ENCODE assay signal across 8 cellular contexts in genomic region chr3:146543461-146544012, GRCh38. TPM values are rescaled to one million over a fixed set of nuclear protein-coding genes. Genes with fewer than 3 reads are reported as not detected.
A peak's percentile ranks its signal among the peaks of the same experiment; 100 is the strongest.
DNase-seq lines count a peak whose midpoint lies in the region; ATAC-seq lines count a peak whose summit lies in the region.

No MANE protein-coding gene starts in this region.

- H3K9me3 ChIP-seq in mucosa of stomach (ENCODE audit: control insufficient read depth, low read length), result no peaks in the 10 kb centered on the region

- H3K9me3 Mint-ChIP-seq in activated T-cell treated with anti-CD3 and anti-CD28 coated beads, Interleukin-2, amount 50 U/mL, for 4 hours, result no peaks in the 10 kb centered on the region
- no peaks in the 10 kb centered on the region for H3K9me3 Mint-ChIP-seq in effector memory CD8-positive, alpha-beta T cell

- H3K4me3 Mint-ChIP-seq in activated T-cell treated with anti-CD3 and anti-CD28 coated beads, Interleukin-2, amount 50 U/mL, for 4 hours, result peak overlapping the region; percentile 90
- H3K4me3 Mint-ChIP-seq in effector memory CD8-positive, alpha-beta T cell, result peak overlapping the region; percentile 97

- H3K27ac Mint-ChIP-seq in effector memory CD8-positive, alpha-beta T cell, result peak overlapping the region; percentile 98

- no peaks in the 10 kb centered on the region for H3K27me3 ChIP-seq in mucosa of stomach (ENCODE audit: control insufficient read depth, insufficient read depth, low read length)

- H3K36me3 ChIP-seq in mucosa of stomach (ENCODE audit: control insufficient read depth, insufficient read depth, low read length), result no peaks in the 10 kb centered on the region

- peaks cover 21% of the 10 kb centered on the region for H3K4me1 ChIP-seq in mucosa of stomach (ENCODE audit: control insufficient read depth, insufficient read depth, low read length)

- no peaks in the 10 kb centered on the region for H3K27me3 Mint-ChIP-seq in activated T-cell treated with anti-CD3 and anti-CD28 coated beads, Interleukin-2, amount 50 U/mL, for 4 hours (ENCODE audit: low read depth)
- H3K27me3 Mint-ChIP-seq in effector memory CD8-positive, alpha-beta T cell, result no peaks in the 10 kb centered on the region

- H3K4me3 ChIP-seq in mucosa of stomach (ENCODE audit: low read length), result peak overlapping the region; percentile 29

- peaks cover 3% of the 10 kb centered on the region for H3K36me3 Mint-ChIP-seq in activated T-cell treated with anti-CD3 and anti-CD28 coated beads, Interleukin-2, amount 50 U/mL, for 4 hours (ENCODE audit: insufficient read depth)
- H3K36me3 Mint-ChIP-seq in effector memory CD8-positive, alpha-beta T cell (ENCODE audit: insufficient read depth), result peaks cover 5% of the 10 kb centered on the region

- ATAC-seq in activated T-cell treated with anti-CD3 and anti-CD28 coated beads, Interleukin-2, amount 50 U/mL, for 4 hours, result peak; percentile 3 to 13
- ATAC-seq in HG02973 (IDR thresholded peaks at IDR 0.05; ENCODE audit: unreplicated experiment), result peak; percentile 3
- ATAC-seq in effector memory CD8-positive, alpha-beta T cell (replicated peaks), result peak; percentile 16

- peaks cover 61% of the 10 kb centered on the region for H3K4me1 Mint-ChIP-seq in activated T-cell treated with anti-CD3 and anti-CD28 coated beads, Interleukin-2, amount 50 U/mL, for 4 hours (ENCODE audit: low read depth)
- peaks cover 40 to 53% of the 10 kb centered on the region in 2 donors for H3K4me1 Mint-ChIP-seq in effector memory CD8-positive, alpha-beta T cell (ENCODE audit: low read depth in 2 of 2)

- peak overlapping the region; percentile 97 for H3K9ac ChIP-seq in mucosa of stomach (ENCODE audit: low read length)

- DNase-seq in activated T-cell treated with anti-CD3 and anti-CD28 coated beads, Interleukin-2, amount 50 U/mL, for 4 hours, result no peak
- no peak for DNase-seq in activated T-cell treated with anti-CD3 and anti-CD28 coated beads, Interleukin-2, amount 50 U/mL, for 48 hours
- peak; percentile 16 for DNase-seq in RPMI7951 (ENCODE audit: low read depth)
- no peak for DNase-seq in effector memory CD8-positive, alpha-beta T cell
- no peak for DNase-seq in dedifferentiated amniotic fluid mesenchymal stem cell (ENCODE audit: extremely low spot score)
- DNase-seq in SHP77 (lab: John Stamatoyannopoulos, UW), result no peak

RNA-seq across cellular contexts. Expression of gene PLSCR1, which starts 0.9 kb away (rescaled TPM):
- total RNA-seq in activated T-cell treated with anti-CD3 and anti-CD28 coated beads, Interleukin-2, amount 50 U/mL, for 4 hours, result 10 to 100 TPM; 22.4 to 28.7 (median 27.7) TPM
- total RNA-seq in RPMI7951 (2014; rRNA removed; shearing (Covaris generic)), result 66.6 and 81.7 TPM in 2 replicates
